1 cellular context compared by ENCODE assay signal in the genomic region with DNA sequence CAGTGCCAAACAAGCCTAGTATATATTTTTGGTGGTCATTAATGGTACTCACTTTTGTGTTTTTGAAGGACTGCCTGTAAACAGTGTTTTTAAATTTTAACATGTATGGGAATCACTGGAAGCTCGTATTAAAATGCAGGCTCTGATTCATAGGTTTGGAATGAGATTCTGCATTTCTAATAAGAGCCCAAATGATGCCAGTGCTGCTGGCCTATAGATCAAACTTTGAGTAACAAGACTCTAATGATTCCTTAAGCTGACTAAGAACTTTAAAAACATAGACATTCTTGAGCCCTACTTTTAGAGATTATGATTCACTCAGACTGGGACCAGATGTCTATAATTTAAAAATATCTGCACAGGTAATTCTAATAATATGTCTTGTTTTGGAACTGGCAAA.
TF ChIP-seq lines count a peak whose summit lies in the region.

No MANE protein-coding gene starts in this region.

TF ChIP-seq in IMR-90, 13 proteins besides CTCF, POLR2A, EP300 and RAD21 (continued from another document):
- TF ChIP-seq CHD1 (IDR thresholded peaks at IDR 0.05; ENCODE audit: low read depth, low read length) = no peak
- no peak for TF ChIP-seq MAZ (IDR thresholded peaks at IDR 0.05; ENCODE audit: borderline replicate concordance, low read depth, low read length)
